Comparison of ENCODE assay signal across 8 cellular contexts in genomic region chr2:138827426-138828054, GRCh38. TPM values are rescaled to one million over a fixed set of nuclear protein-coding genes. Genes with fewer than 3 reads are reported as not detected.
A peak's percentile ranks its signal among the peaks of the same experiment; 100 is the strongest.
DNase-seq lines count a peak whose midpoint lies in the region; ATAC-seq, FAIRE-seq and TF ChIP-seq lines count a peak whose summit lies in the region.

No MANE protein-coding gene starts in this region.

- peak; percentile 79 to 87; a peak in 5 of 6 replicates for ATAC-seq in A549
- no peak for ATAC-seq in HG03095 (IDR thresholded peaks at IDR 0.05; ENCODE audit: unreplicated experiment)

- H3K4me3 Mint-ChIP-seq in endothelial cell (ENCODE audit: unreplicated experiment) (no peak overlapping the region), mesothelial cell of epicardium (no peak overlapping the region)

- H3K4me3 ChIP-seq in A549 = no peak overlapping the region
- H3K4me3 ChIP-seq in MM.1S (ENCODE audit: low read length) = no peak overlapping the region

- H3K36me3 ChIP-seq in MM.1S (replicated peaks; ENCODE audit: insufficient read depth, low read length) = no peaks in the 10 kb centered on the region

- 12% methylated on average over 3 of the region's 3 CpGs for WGBS in A549 (ENCODE audit: missing lambda C conversion rate)

- H3K4me1 Mint-ChIP-seq in endothelial cell (ENCODE audit: unreplicated experiment) = peaks cover 4% of the 10 kb centered on the region
- H3K4me1 Mint-ChIP-seq in mesothelial cell of epicardium = peaks cover 10% of the 10 kb centered on the region

- H3K9me3 ChIP-seq in A549 (no peaks in the 10 kb centered on the region), MM.1S (replicated peaks; ENCODE audit: insufficient read depth, low read length) (no peaks in the 10 kb centered on the region)

- CTCF ChIA-PET in A549 (lab: Yijun Ruan, JAX) (interaction anchor here (0.6 to 6.6 kb wide), 36 partner anchors 10 to 1054 kb away, joined by 3 to 83 read pairs (median 4); partner anchors contain the start of gene NXPH2), HEK293T (lab: Yijun Ruan, JAX) (interaction anchor here (0.6 to 2.6 kb wide), 10 partner anchors 12 to 965 kb away, joined by 3 to 17 read pairs (median 6); no protein-coding TSS in a partner anchor)

- H3K27me3 Mint-ChIP-seq in endothelial cell (ENCODE audit: unreplicated experiment) = peaks cover 1% of the 10 kb centered on the region
- no peaks in the 10 kb centered on the region for H3K27me3 Mint-ChIP-seq in mesothelial cell of epicardium (ENCODE audit: low read depth)

- H3K4me2 ChIP-seq in A549 (no peak overlapping the region), MM.1S (ENCODE audit: low read depth, low read length) (no peak overlapping the region)

- no peaks in the 10 kb centered on the region for H3K27me3 ChIP-seq in MM.1S (replicated peaks; ENCODE audit: insufficient read depth, low read length)

- POLR2A ChIA-PET in A549 (lab: Yijun Ruan, JAX) (no interaction called here), HEK293T (lab: Yijun Ruan, JAX) (no interaction called here)

- no peak overlapping the region for H3K27ac ChIP-seq in A549
- H3K27ac ChIP-seq in MM.1S (ENCODE audit: low read length) = no peak overlapping the region

- no peak for TF ChIP-seq POLR2A in A549 (IDR thresholded peaks at IDR 0.05; ENCODE audit: low read length)

- H3K4me1 ChIP-seq in A549 = no peaks in the 10 kb centered on the region
- H3K4me1 ChIP-seq in MM.1S (ENCODE audit: low read length) = peaks cover 4% of the 10 kb centered on the region; the same call in 1 of the 2 replicates

- H3K9me2 ChIP-seq in MM.1S (replicated peaks; ENCODE audit: insufficient read depth, low read length) = no peaks in the 10 kb centered on the region

- peak; percentile 82 to 83 for TF ChIP-seq RAD21 in A549 (conservative IDR thresholded peaks at IDR 0.05 in 1 of 2, IDR thresholded peaks at IDR 0.05 in 1 of 2)

- peak; percentile 23 for FAIRE-seq in A549 (lab: Jason Lieb, UNC)

- peak; percentile 30 to 74 for DNase-seq in A549 (ENCODE audit: low read depth in 1 of 2, low spot score in 1 of 2)
- DNase-seq in GM04503 (ENCODE audit: low read depth) = peak; percentile 12
- peak; percentile 46 for DNase-seq in HEK293T (ENCODE audit: extremely low spot score)
- DNase-seq in MM.1S = peak; percentile 67
- peak; percentile 13 for DNase-seq in SIG-M5 (lab: John Stamatoyannopoulos, UW)
- peak; percentile 25 for DNase-seq in endothelial cell (ENCODE audit: low spot score)
- DNase-seq in mesothelial cell of epicardium (ENCODE audit: low spot score in 2 of 2, unreplicated experiment in 2 of 2) = no peak

- H3K27ac Mint-ChIP-seq in endothelial cell (ENCODE audit: unreplicated experiment) (no peak overlapping the region), mesothelial cell of epicardium (no peak overlapping the region)

- no peaks in the 10 kb centered on the region for H3F3A ChIP-seq in MM.1S (ENCODE audit: insufficient read depth, low read length)

- no peak overlapping the region for H2AFZ ChIP-seq in MM.1S (ENCODE audit: low read length)

- TF ChIP-seq CTCF in A549 (IDR thresholded peaks at IDR 0.05) (peak; percentile 77), MM.1S (IDR thresholded peaks at IDR 0.05; ENCODE audit: low read length) (peak; percentile 69), endothelial cell (IDR thresholded peaks at IDR 0.05; ENCODE audit: unreplicated experiment) (peak; percentile 76), mesothelial cell of epicardium (IDR thresholded peaks at IDR 0.05; ENCODE audit: unreplicated experiment) (peak; percentile 75)

- H3K9me3 Mint-ChIP-seq in endothelial cell (ENCODE audit: unreplicated experiment) = no peaks in the 10 kb centered on the region
- no peaks in the 10 kb centered on the region for H3K9me3 Mint-ChIP-seq in mesothelial cell of epicardium

- H3K9ac ChIP-seq in MM.1S (ENCODE audit: low read length) = no peak overlapping the region

- H3K36me3 Mint-ChIP-seq in endothelial cell (ENCODE audit: low read depth, unreplicated experiment) (no peaks in the 10 kb centered on the region), mesothelial cell of epicardium (no peaks in the 10 kb centered on the region)

- no peak for TF ChIP-seq EP300 in A549 (IDR thresholded peaks at IDR 0.05)

- H3K79me2 ChIP-seq in MM.1S (ENCODE audit: low read length) = no peaks in the 10 kb centered on the region

- no peaks in the 10 kb centered on the region for H4K20me1 ChIP-seq in MM.1S (ENCODE audit: insufficient read depth, low read length)

TF ChIP-seq in A549, 52 proteins besides CTCF, POLR2A, EP300 and RAD21:
- TF ChIP-seq HOXB13 (CRISPR knock-in tag; IDR thresholded peaks at IDR 0.05; ENCODE audit: low read depth) (no peak), CBX2 (IDR thresholded peaks at IDR 0.05; ENCODE audit: borderline replicate concordance, low read depth) (no peak), BHLHE40 (IDR thresholded peaks at IDR 0.05; ENCODE audit: low read depth, low read length) (no peak), HDAC2 (IDR thresholded peaks at IDR 0.05) (no peak), SMC3 (IDR thresholded peaks at IDR 0.05) (peak; percentile 81)

TF ChIP-seq in HEK293T, 16 proteins besides CTCF, POLR2A, EP300 and RAD21:
- TF ChIP-seq BHLHE40 (IDR thresholded peaks at IDR 0.05; ENCODE audit: borderline replicate concordance) = no peak

RNA-seq across cellular contexts. Expression of gene NXPH2, which starts 47.4 kb away (rescaled TPM):
- polyA plus RNA-seq in A549 (2011; rRNA removed) = not detected in 2 replicates
- polyA plus RNA-seq in A549 (2012; cell fraction: cytosol; rRNA removed) = 0.05 TPM in 1 of 2 replicates, not detected in the other
- polyA plus RNA-seq in A549 (2012; cell fraction: nucleus; rRNA removed) = not detected in 2 replicates
- polyA plus RNA-seq in A549 (2017; fragmentation: RNase III; extraction: RNeasy Plus Mini Kit Qiagen cat#74134 plus additional on column Dnase treatment) = not detected in 3 replicates
- not detected in 2 replicates for polyA minus RNA-seq in A549 (2011; rRNA and poly(A)+ RNA removed)
- 3.4 TPM for total RNA-seq in endothelial cell (ENCODE audit: unreplicated experiment)
- total RNA-seq in mesothelial cell of epicardium = 4.6 to 6.1 TPM (median 4.8 TPM) in 3 replicates

Comparison
In these comparisons a context has a peak if more than half of its experiments do, and no peak if none do; other contexts are left out.
1. DNase-seq: peak in A549 (2 of 2), GM04503 (single experiment), HEK293T (single experiment), MM.1S (single experiment), SIG-M5 (single experiment) and endothelial cell (single experiment); none in mesothelial cell of epicardium (0 of 2).
2. Peak in every context shown above with its lines, with median percentiles within 50 percentile points of each other: CTCF ChIP-seq.